Comparison of ENCODE assay signal across 8 cellular contexts in the genomic region with DNA sequence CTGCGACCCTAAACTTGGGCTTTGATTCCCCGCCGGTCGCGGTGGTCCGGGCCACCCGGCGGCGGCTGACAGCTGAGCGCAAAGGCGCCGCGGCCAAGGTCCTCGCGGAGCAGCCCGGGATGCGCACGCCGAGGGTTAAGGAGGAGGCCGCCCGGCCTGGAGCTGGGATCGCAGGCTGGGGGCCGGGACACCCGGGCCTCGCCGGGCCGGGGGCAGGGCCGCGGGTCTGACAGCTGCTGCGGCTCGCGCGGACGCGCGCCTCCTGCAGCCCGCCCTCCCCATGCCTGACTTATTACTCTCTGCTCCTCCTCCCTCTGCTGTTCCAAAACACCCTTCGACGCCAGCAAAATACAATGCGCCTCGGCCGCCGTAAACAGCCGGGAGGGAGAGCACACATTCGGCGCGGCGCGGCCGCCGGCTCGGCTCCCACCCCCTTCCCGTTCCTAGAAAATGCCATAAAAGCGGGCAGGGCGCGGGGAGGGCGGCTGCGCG. TPM values are rescaled to one million over a fixed set of nuclear protein-coding genes. Genes with fewer than 3 reads are reported as not detected.
DNase-seq lines count a peak whose midpoint lies in the region; ATAC-seq and TF ChIP-seq lines count a peak whose summit lies in the region.

No MANE protein-coding gene starts in this region.

- H3K27me3 ChIP-seq in left ventricle myocardium inferior (ENCODE audit: low read depth) (no peaks in the 10 kb centered on the region), vagina (no peaks in the 10 kb centered on the region)

- H3K27me3 Mint-ChIP-seq in IgD-negative memory B cell = peaks cover 4% of the 10 kb centered on the region

- H3K36me3 Mint-ChIP-seq in IgD-negative memory B cell = peaks cover under 1% of the 10 kb centered on the region

- intact Hi-C loops in left ventricle myocardium inferior (cut with micrococcal nuclease) = loop anchor here (10.0 kb wide), 2 partner anchors 81 to 321 kb away; no protein-coding TSS in a partner anchor
- intact Hi-C loops in posterior cingulate gyrus (cut with DNase I) = loop anchor here (2.0 to 5.0 kb wide), 7 partner anchors 77 to 325 kb away; no protein-coding TSS in a partner anchor
- intact Hi-C loops in vagina (cut with DNase I) = loop anchor here (10.0 kb wide), 1 partner anchor 201 kb away; no protein-coding TSS in a partner anchor

- peak overlapping the region; percentile 86 to 100 (median 96) for H3K27ac Mint-ChIP-seq in IgD-negative memory B cell

- peak overlapping the region; percentile 93 to 100 (median 96) for H3K4me3 Mint-ChIP-seq in IgD-negative memory B cell

- peak; percentile 34 for TF ChIP-seq CTCF in left ventricle myocardium inferior (IDR thresholded peaks at IDR 0.05; ENCODE audit: borderline replicate concordance)
- TF ChIP-seq CTCF in vagina (IDR thresholded peaks at IDR 0.05) = no peak

- TF ChIP-seq POLR2A in vagina (IDR thresholded peaks at IDR 0.05) = peak in 1 of 2 donors; percentile 42

- H3K27ac ChIP-seq in left ventricle myocardium inferior (replicated peaks) (peak overlapping the region; percentile 88), vagina (peak overlapping the region; percentile 91)

- H3K9me3 ChIP-seq in left ventricle myocardium inferior (replicated peaks) = no peaks in the 10 kb centered on the region
- H3K9me3 ChIP-seq in vagina = no peaks in the 10 kb centered on the region

- ATAC-seq in GM19395 (IDR thresholded peaks at IDR 0.05; ENCODE audit: unreplicated experiment) = peak; percentile 45

- H3K4me3 ChIP-seq in left ventricle myocardium inferior (peak overlapping the region; percentile 90), vagina (peak overlapping the region; percentile 84 to 95)

- no peaks in the 10 kb centered on the region for H3K9me3 Mint-ChIP-seq in IgD-negative memory B cell

- H3K4me1 ChIP-seq in left ventricle myocardium inferior = peaks cover 41% of the 10 kb centered on the region
- H3K4me1 ChIP-seq in vagina = peaks cover 17% of the 10 kb centered on the region

- H3K36me3 ChIP-seq in left ventricle myocardium inferior (no peaks in the 10 kb centered on the region), vagina (no peaks in the 10 kb centered on the region)

- peaks cover 19 to 41% (median 39%) of the 10 kb centered on the region in 3 donors for H3K4me1 Mint-ChIP-seq in IgD-negative memory B cell

- DNase-seq in AG08396 (ENCODE audit: low spot score) = peak; percentile 73
- peak; percentile 55 for DNase-seq in SW480 (ENCODE audit: low spot score)
- DNase-seq in amygdala (lab: John Stamatoyannopoulos, UW) = peak in 52 of 56 donors; percentile 11 to 82 (median 59)
- peak; percentile 61 for DNase-seq in left ventricle myocardium inferior
- DNase-seq in posterior cingulate gyrus = peak; percentile 62 to 96 (median 66)
- DNase-seq in vagina (ENCODE audit: extremely low spot score in 2 of 2) = no peak

RNA-seq across cellular contexts. Expression of gene BACH2, which starts 0.7 kb away (rescaled TPM):
- polyA plus RNA-seq in IgD-negative memory B cell = 21.2 TPM
- total RNA-seq in left ventricle myocardium inferior (1.5 TPM), vagina (6.4 TPM)

Comparison
In these comparisons a context has a peak if more than half of its experiments do, and no peak if none do; other contexts are left out.
1. DNase-seq: peak in AG08396 (single experiment), SW480 (single experiment), amygdala (52 of 56), left ventricle myocardium inferior (single experiment) and posterior cingulate gyrus (10 of 10); none in vagina (0 of 2).